ENCODE assay signal across 10 cellular contexts in genomic region chrX:50211510-50211909, GRCh38. TPM values are rescaled to one million over a fixed set of nuclear protein-coding genes. Genes with fewer than 3 reads are reported as not detected.
DNase-seq lines count a peak whose midpoint lies in the region; ATAC-seq and TF ChIP-seq lines count a peak whose summit lies in the region.
"Had no signal": no experiment of that assay in that cellular context is flagged by ENCODE, and none has a peak within 500 bp of the region (broad histone marks: within the 10 kb centered on the region; RNA-seq: fewer than 3 reads in every experiment).

No MANE protein-coding gene starts in this region.

- H3K4me3 ChIP-seq in DND-41 (ENCODE audit: low read depth in 1 of 2, low read length in 2 of 2) (no peak overlapping the region), HFF-Myc (replicated peaks; ENCODE audit: low read depth, low read length) (no peak overlapping the region), vagina (no peak overlapping the region)
- H3K4me3 ChIP-seq: esophagus muscularis mucosa, SK-N-MC had no signal

- peak; percentile 20 for TF ChIP-seq CTCF in DND-41 (IDR thresholded peaks at IDR 0.05; ENCODE audit: borderline replicate concordance, extremely low read depth, low read length, poor library complexity, severe bottlenecking)
- peak; percentile 24 for TF ChIP-seq CTCF in HFF-Myc (IDR thresholded peaks at IDR 0.05; ENCODE audit: low read depth, low read length, missing control alignments)
- no peak for TF ChIP-seq CTCF in omental fat pad (IDR thresholded peaks at IDR 0.05)
- TF ChIP-seq CTCF in vagina (IDR thresholded peaks at IDR 0.05): no peak

- H3K9me3 ChIP-seq in DND-41 (ENCODE audit: insufficient read depth, low read length, severe bottlenecking) (no peaks in the 10 kb centered on the region), vagina (no peaks in the 10 kb centered on the region)
- H3K9me3 ChIP-seq: esophagus muscularis mucosa had no signal

- no peak overlapping the region for H2AFZ ChIP-seq in DND-41 (ENCODE audit: low read depth, low read length)

- ATAC-seq in DND-41 (ENCODE audit: insufficient read depth, low read depth): no peak
- ATAC-seq in left colon: peak; percentile 71
- ATAC-seq in omental fat pad (ENCODE audit: low FRiP score): no peak
- ATAC-seq in HG03378 (IDR thresholded peaks at IDR 0.05; ENCODE audit: unreplicated experiment): no peak

- no peaks in the 10 kb centered on the region for H4K20me1 ChIP-seq in DND-41 (ENCODE audit: insufficient read depth, low read length)

- DNase-seq in DND-41 (peak; percentile 4), HFF-Myc (ENCODE audit: extremely low read depth, low read depth) (no peak), SW480 (ENCODE audit: low spot score) (peak; percentile 12), left colon (no peak), omental fat pad (ENCODE audit: low spot score) (no peak), vagina (ENCODE audit: extremely low spot score in 2 of 2) (no peak)
- DNase-seq in activated naive CD4-positive, alpha-beta T cell (lab: John Stamatoyannopoulos, UW): no peak

- no peaks in the 10 kb centered on the region for H3K36me3 ChIP-seq in DND-41 (ENCODE audit: insufficient read depth, low read length)
- no peaks in the 10 kb centered on the region for H3K36me3 ChIP-seq in vagina
- H3K36me3 ChIP-seq: esophagus muscularis mucosa had no signal

- H3K4me1 ChIP-seq in DND-41 (ENCODE audit: insufficient read depth, low read length) (no peaks in the 10 kb centered on the region), vagina (no peaks in the 10 kb centered on the region)
- H3K4me1 ChIP-seq: esophagus muscularis mucosa had no signal

- no peak overlapping the region for H3K4me2 ChIP-seq in DND-41 (ENCODE audit: insufficient read depth, low read length)

- no peaks in the 10 kb centered on the region for H3K79me2 ChIP-seq in DND-41 (ENCODE audit: insufficient read depth, low read length)

- H3K27ac ChIP-seq in DND-41 (ENCODE audit: low read length) (no peak overlapping the region), vagina (no peak overlapping the region)
- H3K27ac ChIP-seq: esophagus muscularis mucosa, SK-N-MC had no signal

- no peak for TF ChIP-seq POLR2A in vagina (IDR thresholded peaks at IDR 0.05)

- no peak overlapping the region for H3K9ac ChIP-seq in DND-41 (ENCODE audit: low read depth, low read length)

- intact Hi-C loops in left colon (cut with DNase I, micrococcal nuclease) (no loop called here), vagina (cut with DNase I) (no loop called here)

- H3K27me3 ChIP-seq in DND-41 (ENCODE audit: insufficient read depth, low read length, poor library complexity): no peaks in the 10 kb centered on the region
- no peaks in the 10 kb centered on the region for H3K27me3 ChIP-seq in vagina
- H3K27me3 ChIP-seq: esophagus muscularis mucosa had no signal

RNA-seq across cellular contexts. Expression of gene CCNB3, which starts 6.9 kb away (rescaled TPM):
- total RNA-seq in left colon: under 1 TPM; 0.43 to 0.89 TPM
- total RNA-seq in omental fat pad: 1 to 10 TPM in 1 of 4 donors, under 1 TPM in 3; 0.28 to 1.7 (median 0.49) TPM
- total RNA-seq in vagina: 0.25 TPM

RNA-seq across cellular contexts. Expression of gene AKAP4, which starts 10.7 kb away (rescaled TPM):
- total RNA-seq in left colon: not detected
- total RNA-seq in omental fat pad: not detected
- total RNA-seq in vagina: not detected
- total RNA-seq: esophagus muscularis mucosa had no signal

Comparison
In these comparisons a context has a peak if more than half of its experiments do, and no peak if none do; other contexts are left out.
1. DNase-seq: peak in DND-41 (single experiment) and SW480 (single experiment); none in HFF-Myc (single experiment), left colon (0 of 2), omental fat pad (single experiment), vagina (0 of 2) and activated naive CD4-positive, alpha-beta T cell (0 of 4).
2. CTCF ChIP-seq: peak in DND-41 (single experiment) and HFF-Myc (single experiment); none in omental fat pad (0 of 3) and vagina (0 of 3).